9 cellular contexts compared by ENCODE assay signal in the genomic region with DNA sequence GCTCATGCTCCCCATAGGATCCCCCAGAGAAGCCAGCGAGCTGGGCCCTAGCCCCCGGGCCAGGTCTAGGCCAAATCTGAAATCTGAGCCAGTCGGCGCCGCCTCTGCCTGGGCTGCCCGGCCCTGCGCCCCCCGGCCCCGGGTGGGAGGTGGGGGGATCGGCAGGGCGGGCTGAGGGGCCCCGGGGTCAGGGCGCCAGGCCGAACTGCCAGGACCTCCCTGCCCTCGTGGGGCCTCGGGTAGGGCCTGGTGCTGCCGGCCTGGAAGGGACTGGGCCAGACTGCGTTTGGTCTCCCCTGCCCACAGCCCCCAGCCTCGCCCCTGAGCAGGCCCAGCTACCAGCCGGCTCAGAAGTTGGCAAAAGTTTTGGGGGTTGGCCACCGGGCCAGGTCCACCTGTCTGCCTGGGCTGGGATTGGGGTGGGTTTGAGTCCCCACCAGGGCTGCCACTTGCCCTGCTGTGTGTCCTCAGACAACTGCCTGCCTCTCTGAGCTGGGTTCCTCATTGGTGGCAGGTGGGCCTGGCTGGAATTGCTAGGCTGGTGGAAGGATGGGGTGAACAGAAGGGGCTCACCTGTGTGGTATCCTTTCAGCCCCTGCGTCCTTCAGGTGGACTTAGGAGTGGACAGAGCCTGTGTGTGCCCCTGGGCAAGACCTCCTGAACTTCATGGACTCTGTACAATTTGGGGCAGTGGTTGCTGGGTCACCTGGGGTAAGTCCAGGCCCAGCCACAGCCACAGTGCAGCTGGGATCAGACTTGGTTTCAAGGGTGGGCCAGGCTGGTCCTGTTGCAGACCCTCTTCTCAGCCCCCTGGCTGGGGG. TPM values are rescaled to one million over a fixed set of nuclear protein-coding genes. Genes with fewer than 3 reads are reported as not detected.
DNase-seq lines count a peak whose midpoint lies in the region; ATAC-seq and TF ChIP-seq lines count a peak whose summit lies in the region.
"Had no signal": no experiment of that assay in that cellular context is flagged by ENCODE, and none has a peak within 500 bp of the region (broad histone marks: within the 10 kb centered on the region; RNA-seq: fewer than 3 reads in every experiment).

No MANE protein-coding gene starts in this region.

- H3K4me3 ChIP-seq in cardiac muscle cell (peak overlapping the region; percentile 76), vagina (peak overlapping the region; percentile 84 to 88)

- H3K27ac Mint-ChIP-seq in central memory CD8-positive, alpha-beta T cell (ENCODE audit: low read depth), result no peak overlapping the region

- H3K27ac ChIP-seq in cardiac muscle cell, result peak overlapping the region; percentile 82
- H3K27ac ChIP-seq in vagina, result peak overlapping the region; percentile 94
- H3K27ac ChIP-seq: neutrophil had no signal

- in situ Hi-C loops in G401 (cut with HindIII; ENCODE audit: low sequenced_read_pairs), result no loop called here

- no peaks in the 10 kb centered on the region for H3K36me3 Mint-ChIP-seq in central memory CD8-positive, alpha-beta T cell (ENCODE audit: insufficient read depth)

- H3K27me3 Mint-ChIP-seq in central memory CD8-positive, alpha-beta T cell, result no peaks in the 10 kb centered on the region

- ATAC-seq in Right ventricle myocardium inferior, result no peak
- no peak for ATAC-seq in central memory CD8-positive, alpha-beta T cell (replicated peaks; ENCODE audit: extremely low read depth, poor library complexity, severe bottlenecking)

- H3K4me1 ChIP-seq in cardiac muscle cell (ENCODE audit: low read depth) (no peaks in the 10 kb centered on the region), vagina (peaks cover 60% of the 10 kb centered on the region)

- TF ChIP-seq CTCF in cardiac muscle cell (IDR thresholded peaks at IDR 0.05; ENCODE audit: low read depth, low read length) (no peak), vagina (IDR thresholded peaks at IDR 0.05) (no peak)

- DNase-seq in cardiac muscle cell (ENCODE audit: low read depth in 1 of 2, low spot score in 1 of 2) (peak; percentile 4 to 40), Right ventricle myocardium inferior (ENCODE audit: missing footprints) (no peak), mesenteric fat pad (ENCODE audit: low spot score) (peak; percentile 89), vagina (ENCODE audit: extremely low spot score in 2 of 2) (no peak), NCI-H82 treated with DMSO at 0.1 percent for 48 hours (lab: John Stamatoyannopoulos, UW; ENCODE audit: unreplicated experiment) (no peak), G401 (ENCODE audit: low spot score) (no peak)
- DNase-seq in central memory CD8-positive, alpha-beta T cell (ENCODE audit: low spot score in 2 of 2), result no peak
- no peak for DNase-seq in activated CD4-positive, alpha-beta T cell treated with anti-CD3 and anti-CD28 coated beads, Interleukin-2, amount 50 U/mL, for 1 hour

- H3K4me3 Mint-ChIP-seq in central memory CD8-positive, alpha-beta T cell, result peak overlapping the region; percentile 75

- H3K27me3 ChIP-seq in cardiac muscle cell (no peaks in the 10 kb centered on the region), vagina (no peaks in the 10 kb centered on the region)

- intact Hi-C loops in Right ventricle myocardium inferior (cut with DNase I), result no loop called here
- intact Hi-C loops in vagina (cut with DNase I), result no loop called here

- H3K9me3 ChIP-seq in cardiac muscle cell (ENCODE audit: low read depth), result no peaks in the 10 kb centered on the region
- H3K9me3 ChIP-seq in vagina, result no peaks in the 10 kb centered on the region
- H3K9me3 ChIP-seq: neutrophil had no signal

- H3K9me3 Mint-ChIP-seq in central memory CD8-positive, alpha-beta T cell, result no peaks in the 10 kb centered on the region

- TF ChIP-seq POLR2A in vagina (IDR thresholded peaks at IDR 0.05), result no peak

- H3K4me1 Mint-ChIP-seq in central memory CD8-positive, alpha-beta T cell, result peaks cover 17% of the 10 kb centered on the region

- H3K36me3 ChIP-seq in cardiac muscle cell, result no peaks in the 10 kb centered on the region
- H3K36me3 ChIP-seq in vagina, result no peaks in the 10 kb centered on the region
- H3K36me3 ChIP-seq: neutrophil had no signal

RNA-seq across cellular contexts. Expression of a gene that starts 0.8 kb away (rescaled TPM):
- total RNA-seq in cardiac muscle cell (26.5 and 34.3 TPM in 2 replicates), Right ventricle myocardium inferior (6.0 TPM), mesenteric fat pad (23.9 TPM), vagina (48.6 TPM)
- 26.2 and 34.7 TPM in 2 replicates for polyA plus RNA-seq in cardiac muscle cell
- 15.9 and 16.8 TPM in 2 replicates for total RNA-seq in G401 (2014; rRNA removed; shearing (Covaris generic))

RNA-seq across cellular contexts. Expression of a gene that starts 57.3 kb away (rescaled TPM):
- total RNA-seq in cardiac muscle cell (27.7 and 34.7 TPM in 2 replicates), Right ventricle myocardium inferior (20.7 TPM), mesenteric fat pad (43.6 TPM), vagina (54.3 TPM)
- polyA plus RNA-seq in cardiac muscle cell, result 111 and 115 TPM in 2 replicates
- 70.1 and 73.5 TPM in 2 replicates for total RNA-seq in G401 (2014; rRNA removed; shearing (Covaris generic))

Comparison
In these comparisons a context has a peak if more than half of its experiments do, and no peak if none do; other contexts are left out.
1. DNase-seq: peak in cardiac muscle cell (2 of 2) and mesenteric fat pad (single experiment); none in Right ventricle myocardium inferior (single experiment), central memory CD8-positive, alpha-beta T cell (0 of 2), vagina (0 of 2), NCI-H82 treated with DMSO at 0.1 percent for 48 hours (single experiment), activated CD4-positive, alpha-beta T cell treated with anti-CD3 and anti-CD28 coated beads, Interleukin-2, amount 50 U/mL, for 1 hour (single experiment) and G401 (single experiment).